Comparison of ENCODE assay signal across 15 cellular contexts in genomic region chr3:46484911-46485696, GRCh38. TPM values are rescaled to one million over a fixed set of nuclear protein-coding genes. Genes with fewer than 3 reads are reported as not detected.
A peak's percentile ranks its signal among the peaks of the same experiment; 100 is the strongest.
DNase-seq lines count a peak whose midpoint lies in the region; ATAC-seq and TF ChIP-seq lines count a peak whose summit lies in the region.
"Had no signal": no experiment of that assay in that cellular context is flagged by ENCODE, and none has a peak within 500 bp of the region (broad histone marks: within the 10 kb centered on the region; RNA-seq: fewer than 3 reads in every experiment).

No MANE protein-coding gene starts in this region.

- in situ Hi-C loops in GM13976 (cut with MboI; ENCODE audit: low sequenced_read_pairs, unreplicated experiment), result no loop called here

- H3K27ac ChIP-seq in left lung, result no peak overlapping the region
- H3K27ac ChIP-seq in thyroid gland, result peak overlapping the region; percentile 98 to 100 (median 99)

- 19 to 22% methylated on average over 8 to 10 of the region's 10 CpGs for WGBS in thyroid gland, 2 donors

- H3K36me3 ChIP-seq in left lung (no peaks in the 10 kb centered on the region), thyroid gland (no peaks in the 10 kb centered on the region)
- H3K36me3 ChIP-seq: MG63 had no signal

- intact Hi-C loops in left lung (cut with DNase I), result loop anchor here in 1 of 2 donors (5.0 kb wide), 1 partner anchor 147 kb away; no protein-coding TSS in a partner anchor
- intact Hi-C loops in thyroid gland (cut with DNase I), result no loop called here

- peak in 1 of 2 donors; percentile 96 for TF ChIP-seq POLR2A in thyroid gland (IDR thresholded peaks at IDR 0.05)

- H3K4me1 ChIP-seq in left lung (peaks cover 5 to 24% of the 10 kb centered on the region in 2 donors), thyroid gland (peaks cover 42 to 51% of the 10 kb centered on the region in 2 donors)

- DNase-seq in NCI-H1092 treated with DMSO at 0.1 percent for 48 hours (lab: John Stamatoyannopoulos, UW) (peak; percentile 14), NCI-H1092 (lab: John Stamatoyannopoulos, UW) (no peak), SHP77 (lab: John Stamatoyannopoulos, UW) (peak; percentile 53 to 78), left lung (peak in 1 of 2 donors; percentile 81), thyroid gland (peak; percentile 97 to 98), GM13976 (ENCODE audit: low spot score) (no peak)
- no peak for DNase-seq in stimulated activated CD4-positive, alpha-beta T cell treated with anti-CD3 and anti-CD28 coated beads, Interleukin-2, amount 100 ng/mL, for 48 hours
- DNase-seq in activated CD4-positive, alpha-beta T cell treated with anti-CD3 and anti-CD28 coated beads for 48 hours, result no peak
- DNase-seq: 8988T; activated CD4-positive, alpha-beta T cell treated with anti-CD3 and anti-CD28 coated beads, Interleukin-2, amount 10 ng/mL, durations not matched to agents 24 days and 14 days; aorta; CD8-positive, alpha-beta memory T cell; MG63 had no signal

- H3K9me3 ChIP-seq in left lung (no peaks in the 10 kb centered on the region), thyroid gland (no peaks in the 10 kb centered on the region)
- H3K9me3 ChIP-seq: MG63 had no signal

- H3K27me3 ChIP-seq in left lung (no peaks in the 10 kb centered on the region), thyroid gland (no peaks in the 10 kb centered on the region)
- H3K27me3 ChIP-seq: MG63 had no signal

- no peak overlapping the region for H3K4me3 ChIP-seq in left lung
- no peak overlapping the region for H3K4me3 ChIP-seq in thyroid gland (replicated peaks in 1 of 3)
- H3K4me3 ChIP-seq: MG63 had no signal

- peak; percentile 48 for ATAC-seq in left lung
- ATAC-seq: activated T-helper 17 cell treated with anti-CD3 and anti-CD28 coated beads, Interleukin-2, amount 50 U/mL, for 72 hours had no signal

- TF ChIP-seq CTCF in left lung (IDR thresholded peaks at IDR 0.05), result no peak
- TF ChIP-seq CTCF in thyroid gland (IDR thresholded peaks at IDR 0.05), result no peak
- no peak for TF ChIP-seq CTCF in GM13976 (IDR thresholded peaks at IDR 0.05; ENCODE audit: borderline replicate concordance, control extremely low read depth, extremely low read depth, insufficient read depth, missing control alignments)

RNA-seq across cellular contexts. Expression of gene RTP3, which starts 12.7 kb away (rescaled TPM):
- total RNA-seq in left lung (not detected), thyroid gland (not detected)
- total RNA-seq: activated CD4-positive, alpha-beta T cell treated with anti-CD3 and anti-CD28 coated beads, Interleukin-2, amount 10 ng/mL, durations not matched to agents 24 days and 14 days; activated T-helper 17 cell treated with anti-CD3 and anti-CD28 coated beads, Interleukin-2, amount 50 U/mL, for 72 hours; aorta; CD8-positive, alpha-beta memory T cell; urinary bladder had no signal

RNA-seq across cellular contexts. Expression of gene LTF, which starts 20.4 kb away (rescaled TPM):
- 100 to 1,000 TPM in 1 of 2 donors, 1 to 10 TPM in 1; 2.3 to 113 TPM for total RNA-seq in left lung
- total RNA-seq in thyroid gland, result 10 to 100 TPM in 3 of 4 donors, 1 to 10 TPM in 1; 6.3 to 48.6 (median 32.5) TPM
- total RNA-seq: activated CD4-positive, alpha-beta T cell treated with anti-CD3 and anti-CD28 coated beads, Interleukin-2, amount 10 ng/mL, durations not matched to agents 24 days and 14 days; activated T-helper 17 cell treated with anti-CD3 and anti-CD28 coated beads, Interleukin-2, amount 50 U/mL, for 72 hours; CD8-positive, alpha-beta memory T cell had no signal

Comparison
In these comparisons a context has a peak if more than half of its experiments do, and no peak if none do; other contexts are left out.
1. DNase-seq: peak in NCI-H1092 treated with DMSO at 0.1 percent for 48 hours (single experiment), SHP77 (2 of 2) and thyroid gland (2 of 2); none in NCI-H1092 (single experiment), GM13976 (single experiment), stimulated activated CD4-positive, alpha-beta T cell treated with anti-CD3 and anti-CD28 coated beads, Interleukin-2, amount 100 ng/mL, for 48 hours (0 of 2) and activated CD4-positive, alpha-beta T cell treated with anti-CD3 and anti-CD28 coated beads for 48 hours (single experiment).
2. H3K27ac ChIP-seq: peak in thyroid gland (3 of 3); none in left lung (0 of 2).